2 cellular contexts compared by ENCODE assay signal in genomic region chr3:185758912-185759311, GRCh38.
TF ChIP-seq lines count a peak whose summit lies in the region.

No MANE protein-coding gene starts in this region.

TF ChIP-seq in HepG2, 621 proteins besides CTCF, POLR2A, EP300 and RAD21:
- TF ChIP-seq PLRG1 (conservative IDR thresholded peaks at IDR 0.05): no peak
- no peak for TF ChIP-seq FIP1L1 (IDR thresholded peaks at IDR 0.05; ENCODE audit: borderline replicate concordance, insufficient read depth, low read depth, low read length)
- no peak for TF ChIP-seq XRCC5 (optimal IDR thresholded peaks at IDR 0.05; ENCODE audit: low read length)
- no peak for TF ChIP-seq CBX1 (IDR thresholded peaks at IDR 0.05; ENCODE audit: low read depth)
- no peak for TF ChIP-seq RORA (CRISPR knock-in tag; IDR thresholded peaks at IDR 0.05)
- TF ChIP-seq GMEB2 (CRISPR knock-in tag; IDR thresholded peaks at IDR 0.05; ENCODE audit: low read depth): no peak

TF ChIP-seq in K562, 482 proteins besides CTCF, POLR2A, EP300 and RAD21:
- TF ChIP-seq ZBTB43 (CRISPR knock-in tag; IDR thresholded peaks at IDR 0.05) (no peak), ZNF583 (CRISPR knock-in tag; IDR thresholded peaks at IDR 0.05) (no peak)
